Comparison of ENCODE assay signal across 1 cellular context in genomic region chr2:54955674-54956391, GRCh38.
A peak's percentile ranks its signal among the peaks of the same experiment; 100 is the strongest.
TF ChIP-seq lines count a peak whose summit lies in the region.

No MANE protein-coding gene starts in this region.

TF ChIP-seq in K562, 482 proteins besides CTCF, POLR2A, EP300 and RAD21 (continued from another document and continues in another):
- TF ChIP-seq FOXP4 (CRISPR knock-in tag; IDR thresholded peaks at IDR 0.05; ENCODE audit: borderline replicate concordance) (no peak), NCOA4 (IDR thresholded peaks at IDR 0.05; ENCODE audit: partially characterized antibody) (no peak), MAZ (CRISPR knock-in tag; conservative IDR thresholded peaks at IDR 0.05 in 1 of 2, IDR thresholded peaks at IDR 0.05 in 1 of 2) (peak in 1 of 2 experiments; percentile 70; a peak in 2 of 4 replicates), KLF6 (CRISPR knock-in tag; IDR thresholded peaks at IDR 0.05; ENCODE audit: borderline replicate concordance) (no peak), MXI1 (IDR thresholded peaks at IDR 0.05; ENCODE audit: low read depth, low read length) (no peak), ZBTB17 (CRISPR knock-in tag; IDR thresholded peaks at IDR 0.05) (peak; percentile 72; the same call in 1 of the 2 replicates), SMAD4 (CRISPR knock-in tag; conservative IDR thresholded peaks at IDR 0.05) (peak; percentile 72), ZNF584 (CRISPR knock-in tag; IDR thresholded peaks at IDR 0.05; ENCODE audit: low read depth) (peak; percentile 48; the same call in 1 of the 2 replicates), RB1 (IDR thresholded peaks at IDR 0.05; ENCODE audit: low read depth) (peak; percentile 41; the same call in 1 of the 2 replicates), SUPT5H (IDR thresholded peaks at IDR 0.05) (peak; percentile 64), HDAC2 (IDR thresholded peaks at IDR 0.05) (peak; percentile 23; the same call in 1 of the 2 replicates), ZNF668 (CRISPR knock-in tag; IDR thresholded peaks at IDR 0.05) (0 out of 2 replicates have a peak, but pooled peaks have one; percentile 45), ZBTB11 (CRISPR knock-in tag; IDR thresholded peaks at IDR 0.05) (peak in 1 of 3 experiments; percentile 67; a peak in 2 of 6 replicates), FOSL1 (tag; conservative IDR thresholded peaks at IDR 0.05) (peak; percentile 51), ZBTB9 (CRISPR knock-in tag; IDR thresholded peaks at IDR 0.05) (0 out of 2 replicates have a peak, but pooled peaks have one; percentile 26), MTA1 (IDR thresholded peaks at IDR 0.05; ENCODE audit: borderline replicate concordance) (0 out of 2 replicates have a peak, but pooled peaks have one; percentile 23), POLR2AphosphoS5 (IDR thresholded peaks at IDR 0.05; ENCODE audit: control insufficient read depth, insufficient read depth, low read depth, low read length) (peak; percentile 61), ZNF121 (CRISPR knock-in tag; conservative IDR thresholded peaks at IDR 0.05) (no peak), LEF1 (IDR thresholded peaks at IDR 0.05) (peak; percentile 52; the same call in 1 of the 2 replicates), BACH1 (tag; IDR thresholded peaks at IDR 0.05) (peak; percentile 72; the same call in 1 of the 2 replicates), MNT (conservative IDR thresholded peaks at IDR 0.05) (peak; percentile 46 to 58; a peak in 3 of 4 replicates), ZNF766 (CRISPR knock-in tag; conservative IDR thresholded peaks at IDR 0.05) (peak; percentile 79), HMBOX1 (IDR thresholded peaks at IDR 0.05) (no peak), NCOR1 (IDR thresholded peaks at IDR 0.05) (peak; percentile 36; the same call in 1 of the 2 replicates), TEAD1 (CRISPR knock-in tag; IDR thresholded peaks at IDR 0.05) (peak in 1 of 2 experiments; percentile 61; a peak in 1 of 4 replicates), PHB2 (IDR thresholded peaks at IDR 0.05; ENCODE audit: low read depth) (no peak), GABPA (tag; conservative IDR thresholded peaks at IDR 0.05; ENCODE audit: low read depth) (peak; percentile 80), POLR3G (IDR thresholded peaks at IDR 0.05; ENCODE audit: extremely low read depth, insufficient read length, insufficient replicate concordance) (no peak), HINFP (tag; conservative IDR thresholded peaks at IDR 0.05; ENCODE audit: low read depth) (peak; percentile 6; the same call in 1 of the 2 replicates), RBBP5 (IDR thresholded peaks at IDR 0.05; ENCODE audit: borderline replicate concordance, insufficient read depth, low read length, poor library complexity, severe bottlenecking) (peak; percentile 48), NR4A1 (CRISPR knock-in tag; IDR thresholded peaks at IDR 0.05) (no peak), NR4A1 (tag; IDR thresholded peaks at IDR 0.05) (peak; percentile 83), NUFIP1 (IDR thresholded peaks at IDR 0.05; ENCODE audit: partially characterized antibody) (peak; percentile 52), MYC (IDR thresholded peaks at IDR 0.05; ENCODE audit: low read depth, low read length) (peak; percentile 47; the same call in 1 of the 2 replicates), MYC (CRISPR knock-in tag; IDR thresholded peaks at IDR 0.05; ENCODE audit: borderline replicate concordance, low read depth) (no peak), PRPF4 (IDR thresholded peaks at IDR 0.05; ENCODE audit: insufficient read depth, low read depth, low read length, poor library complexity, severe bottlenecking) (no peak), ASH1L (IDR thresholded peaks at IDR 0.05; ENCODE audit: borderline replicate concordance, low read depth, partially characterized antibody) (peak; percentile 57), MLLT1 (IDR thresholded peaks at IDR 0.05) (0 out of 4 replicates have a peak, but pooled peaks of 1 of the 2 experiments have one; percentile 56), CBX3 (IDR thresholded peaks at IDR 0.05; ENCODE audit: borderline replicate concordance in 1 of 2, low read length in 2 of 2) (peak in 1 of 2 experiments; percentile 64; a peak in 1 of 3 replicates), ZFPM2 (CRISPR knock-in tag; IDR thresholded peaks at IDR 0.05) (no peak), E2F6 (IDR thresholded peaks at IDR 0.05; ENCODE audit: borderline replicate concordance in 1 of 2, extremely low read depth in 1 of 2, insufficient read depth in 1 of 2, insufficient read length in 1 of 2, low read depth in 1 of 2, low read length in 1 of 2, poor library complexity in 1 of 2, severe bottlenecking in 1 of 2) (no peak), TAF1 (IDR thresholded peaks at IDR 0.05; ENCODE audit: control insufficient read depth, extremely low read depth, insufficient read depth, low read length, severe bottlenecking) (peak; percentile 61), TAL1 (IDR thresholded peaks at IDR 0.05) (peak; percentile 63), GATAD2A (IDR thresholded peaks at IDR 0.05) (peak; percentile 82), ZNF79 (CRISPR knock-in tag; IDR thresholded peaks at IDR 0.05; ENCODE audit: low read depth) (no peak), NFRKB (IDR thresholded peaks at IDR 0.05; ENCODE audit: low read depth) (peak; percentile 96), PHF8 (IDR thresholded peaks at IDR 0.05; ENCODE audit: borderline replicate concordance, low read length) (peak; percentile 9; the same call in 1 of the 2 replicates), NCOA2 (IDR thresholded peaks at IDR 0.05; ENCODE audit: partially characterized antibody in 2 of 2) (peak in 1 of 2 experiments; percentile 11), DMBX1 (CRISPR knock-in tag; IDR thresholded peaks at IDR 0.05; ENCODE audit: borderline replicate concordance) (peak; percentile 89), MECOM (CRISPR knock-in tag; IDR thresholded peaks at IDR 0.05) (no peak), NR2F6 (CRISPR knock-in tag; IDR thresholded peaks at IDR 0.05) (no peak), USF2 (CRISPR knock-in tag; IDR thresholded peaks at IDR 0.05) (no peak), HEY1 (CRISPR knock-in tag; IDR thresholded peaks at IDR 0.05; ENCODE audit: borderline replicate concordance) (no peak; the same call in 1 of the 2 replicates), COPS2 (conservative IDR thresholded peaks at IDR 0.05) (no peak)
